9 cellular contexts compared by ENCODE assay signal in the genomic region with DNA sequence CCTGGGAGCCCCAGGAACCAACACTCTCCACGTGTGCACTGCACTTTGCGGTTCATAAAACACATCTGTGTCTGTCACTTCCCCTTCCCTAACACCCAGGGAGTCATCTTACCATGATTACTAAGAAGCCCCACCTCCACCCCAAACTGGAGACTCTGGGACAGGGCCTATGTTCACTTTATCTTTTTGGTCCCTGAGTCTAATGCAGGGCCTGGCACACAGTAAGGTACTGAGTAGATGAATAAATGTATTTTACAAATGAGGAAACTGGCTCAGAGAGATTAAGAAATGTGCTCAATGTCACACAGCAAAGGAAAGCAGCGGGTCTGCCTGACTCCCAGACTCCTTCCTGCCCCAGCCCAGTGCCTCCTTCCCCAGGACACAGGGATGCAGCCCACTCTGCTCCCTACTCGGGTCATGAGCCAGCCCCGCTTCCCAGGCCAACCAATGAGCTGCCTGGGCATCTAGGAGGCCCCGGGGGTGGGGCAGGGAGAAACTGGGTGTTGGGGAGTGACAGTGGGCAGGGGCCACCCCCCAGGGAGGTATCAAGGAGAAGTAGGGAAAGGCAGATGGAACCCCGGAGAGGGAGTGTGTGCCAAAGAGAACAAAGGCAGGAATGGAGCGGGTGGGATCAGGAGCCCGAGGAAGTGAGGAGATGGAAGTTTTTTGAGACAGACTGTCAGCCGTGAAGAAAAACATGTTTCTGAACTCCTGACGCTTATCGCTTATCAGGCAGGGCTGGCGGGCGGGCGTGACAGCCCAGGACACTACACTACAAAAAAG. TPM values are rescaled to one million over a fixed set of nuclear protein-coding genes. Genes with fewer than 3 reads are reported as not detected.
DNase-seq lines count a peak whose midpoint lies in the region; ATAC-seq, FAIRE-seq and TF ChIP-seq lines count a peak whose summit lies in the region.
"Had no signal": no experiment of that assay in that cellular context is flagged by ENCODE, and none has a peak within 500 bp of the region (broad histone marks: within the 10 kb centered on the region; RNA-seq: fewer than 3 reads in every experiment).

No MANE protein-coding gene starts in this region.

- no peaks in the 10 kb centered on the region for H3K36me3 Mint-ChIP-seq in naive B cell

- no peak overlapping the region for H3K4me2 ChIP-seq in H1 (ENCODE audit: insufficient read depth in 1 of 2, low read depth in 2 of 2, low read length in 2 of 2)

- H3K4ac ChIP-seq in H1 (replicated peaks; ENCODE audit: insufficient read length, low read depth, low read length): no peak overlapping the region

- peaks cover 0 to 3% of the 10 kb centered on the region in 2 experiments for H4K20me1 ChIP-seq in H1 (replicated peaks in 1 of 2; ENCODE audit: control insufficient read depth in 1 of 2, insufficient read depth in 2 of 2, low read length in 2 of 2)

- 82% methylated on average over 14 of the region's 15 CpGs; no CpG with 5 or more reads in 1 of the 2 experiments for WGBS in H1 (ENCODE audit: extremely low coverage in 1 of 2, insufficient coverage in 1 of 2, insufficient read length in 1 of 2, insufficient replicate concordance in 2 of 2, low coverage in 1 of 2, low lambda C conversion rate in 2 of 2, missing lambda C conversion rate in 1 of 2), 2 experiments

- peaks cover 0 to 16% (median 12%) of the 10 kb centered on the region in 3 donors for H3K4me1 Mint-ChIP-seq in naive B cell

- no peak overlapping the region for H4K91ac ChIP-seq in H1 (replicated peaks; ENCODE audit: insufficient read length, low read length)

- no peaks in the 10 kb centered on the region for H3K9me3 Mint-ChIP-seq in naive B cell

- H2BK12ac ChIP-seq in H1 (ENCODE audit: low read depth, low read length): peak overlapping the region; percentile 44; the same call in 1 of the 2 replicates

- H3K23me2 ChIP-seq in H1 (ENCODE audit: low read depth, low read length): no peaks in the 10 kb centered on the region

- CTCF ChIA-PET in H1 (lab: Charles Lee; ENCODE audit: partially characterized antibody): interaction anchor here (1.6 to 5.4 kb wide), 3 partner anchors 13 to 22 kb away, joined by 6 to 43 read pairs (median 9); no protein-coding TSS in a partner anchor

- no peaks in the 10 kb centered on the region for H3K27me3 ChIP-seq in H1 (replicated peaks in 1 of 4; ENCODE audit: control insufficient read depth in 3 of 4, extremely low read depth in 1 of 4, insufficient read depth in 3 of 4, low read length in 3 of 4)

- no peak overlapping the region for H3K14ac ChIP-seq in H1 (ENCODE audit: insufficient read length)

- peaks cover 3% of the 10 kb centered on the region for H3K79me1 ChIP-seq in H1 (ENCODE audit: low read depth, low read length)

- no peak overlapping the region for H3K23ac ChIP-seq in H1 (ENCODE audit: insufficient read length)

- no peak for TF ChIP-seq EP300 in H1 (IDR thresholded peaks at IDR 0.05; ENCODE audit: borderline replicate concordance in 1 of 2, low read depth in 2 of 2, low read length in 2 of 2)

- H2AK5ac ChIP-seq in H1 (ENCODE audit: low read depth, low read length): peak overlapping the region; percentile 75; the same call in 1 of the 2 replicates

- H4K8ac ChIP-seq in H1 (ENCODE audit: extremely low read depth, insufficient read depth, low read length): no peak overlapping the region

- H3K27me3 Mint-ChIP-seq in naive B cell: peaks cover 0 to 39% (median 22%) of the 10 kb centered on the region in 3 donors

- H2AFZ ChIP-seq in H1 (ENCODE audit: low read length): no peak overlapping the region

- no peak overlapping the region for H3K4me3 ChIP-seq in H1 (ENCODE audit: extremely low read depth in 1 of 4, insufficient read depth in 2 of 4, low read depth in 3 of 4, low read length in 4 of 4)

- TF ChIP-seq POLR2A in H1 (IDR thresholded peaks at IDR 0.05; ENCODE audit: control extremely low read depth in 1 of 2, low read depth in 2 of 2, low read length in 2 of 2): no peak

- no peak overlapping the region for H3K27ac ChIP-seq in H1 (ENCODE audit: low read depth, low read length)

- TF ChIP-seq RAD21 in H1 (IDR thresholded peaks at IDR 0.05 in 1 of 2, conservative IDR thresholded peaks at IDR 0.05 in 1 of 2; ENCODE audit: low read depth in 2 of 2, low read length in 2 of 2): no peak

- no peak overlapping the region for H3K9ac ChIP-seq in H1 (replicated peaks in 1 of 4; ENCODE audit: extremely low read depth in 1 of 4, low read depth in 3 of 4, low read length in 3 of 4)

- TF ChIP-seq CTCF in H1 (IDR thresholded peaks at IDR 0.05; ENCODE audit: control extremely low read depth in 1 of 3, insufficient read depth in 1 of 3, low read depth in 1 of 3, low read length in 3 of 3): no peak
- no peak for TF ChIP-seq CTCF in GM13977 (IDR thresholded peaks at IDR 0.05; ENCODE audit: extremely low read depth, insufficient read depth, missing control alignments)

- peak; percentile 48 to 71 for ATAC-seq in naive B cell (ENCODE audit: low read depth in 2 of 2)

- no peak overlapping the region for H2BK20ac ChIP-seq in H1 (ENCODE audit: low read length)

- H3K27ac Mint-ChIP-seq in naive B cell: peak overlapping the region in 1 of 6 donors; percentile 76

- no peak overlapping the region for H2BK120ac ChIP-seq in H1 (replicated peaks; ENCODE audit: low read depth, low read length)

- H3K79me2 ChIP-seq in H1 (ENCODE audit: control insufficient read depth in 1 of 2, insufficient read depth in 2 of 2, low read length in 2 of 2): peaks cover 0 to 32% of the 10 kb centered on the region in 2 experiments; a peak in 1 of 4 replicates

- peaks cover 9 to 25% (median 13%) of the 10 kb centered on the region in 4 experiments for H3K4me1 ChIP-seq in H1 (replicated peaks in 1 of 4; ENCODE audit: control insufficient read depth in 3 of 4, insufficient read depth in 4 of 4, low read length in 3 of 4)

- in situ Hi-C loops in GM13977 (cut with MboI; ENCODE audit: low pct_unique_long_range_greater_than_20kb, low sequenced_read_pairs, unreplicated experiment): no loop called here

- H3K56ac ChIP-seq in H1 (replicated peaks; ENCODE audit: insufficient read length, low read depth, low read length): no peak overlapping the region

- H2BK5ac ChIP-seq in H1 (ENCODE audit: low read depth, low read length): no peak overlapping the region

- DNase-seq in Daoy (ENCODE audit: low read depth) (peak; percentile 69), NAMALWA (ENCODE audit: low spot score) (peak; percentile 29), H1 (ENCODE audit: low read depth in 1 of 2, low spot score in 2 of 2) (no peak), naive B cell (no peak), DMS114 treated with DMSO at 0.1 percent for 48 hours (lab: John Stamatoyannopoulos, UW; ENCODE audit: unreplicated experiment) (no peak), GM13977 (ENCODE audit: low spot score) (no peak), HuH-7.5 (ENCODE audit: low spot score) (no peak), pons (ENCODE audit: low spot score) (no peak)
- DNase-seq: hypothalamus had no signal

- no peak overlapping the region for H3K18ac ChIP-seq in H1 (ENCODE audit: extremely low read depth, low read length)

- POLR2A ChIA-PET in H1 (lab: Charles Lee; ENCODE audit: partially characterized antibody): interaction anchor here (0.7 to 2.9 kb wide), 5 partner anchors 9 to 21 kb away, joined by 3 to 8 read pairs (median 4); no protein-coding TSS in a partner anchor

- H3K4me3 Mint-ChIP-seq in naive B cell: peak overlapping the region in 1 of 8 donors; percentile 41

- no peaks in the 10 kb centered on the region for H3K36me3 ChIP-seq in H1 (ENCODE audit: control insufficient read depth in 2 of 4, insufficient read depth in 4 of 4, low read length in 3 of 4)

- no peak for FAIRE-seq in H1 (lab: Jason Lieb, UNC)

- no peaks in the 10 kb centered on the region for H3K9me3 ChIP-seq in H1 (ENCODE audit: insufficient read depth in 2 of 2, low read depth in 1 of 2, low read length in 1 of 2)

- no peak overlapping the region for H4K5ac ChIP-seq in H1 (ENCODE audit: insufficient read length, low read depth, low read length)

- no peak overlapping the region for H2BK15ac ChIP-seq in H1 (ENCODE audit: low read length)

TF ChIP-seq in H1, 55 proteins besides CTCF, POLR2A, EP300 and RAD21:
- TF ChIP-seq, protein P1, sequence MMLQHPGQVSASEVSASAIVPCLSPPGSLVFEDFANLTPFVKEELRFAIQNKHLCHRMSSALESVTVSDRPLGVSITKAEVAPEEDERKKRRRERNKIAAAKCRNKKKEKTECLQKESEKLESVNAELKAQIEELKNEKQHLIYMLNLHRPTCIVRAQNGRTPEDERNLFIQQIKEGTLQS (IDR thresholded peaks at IDR 0.05; ENCODE audit: insufficient read depth, low read depth, low read length): no peak
- TF ChIP-seq SAP30 (IDR thresholded peaks at IDR 0.05; ENCODE audit: insufficient read depth, insufficient replicate concordance, low read length): no peak
TF ChIP-seq in H1: peak in this region for 0.

RNA-seq across cellular contexts. Expression of a gene that starts 30.5 kb away (rescaled TPM):
- 27.0 and 27.4 TPM in 2 replicates for total RNA-seq in Daoy (2014; rRNA removed; shearing (Covaris generic))
- 12.6 and 13.7 TPM in 2 replicates for total RNA-seq in H1 (2021; fragmentation: NEBNext Ultra II Directional; extraction: Animal tissue kit (Norgen Biotek cat#: 25700))
- polyA plus RNA-seq in H1 (2011; rRNA removed) (4.1 and 7.1 TPM in 2 replicates), naive B cell (ENCODE audit: low read depth in 6 of 6) (under 1 TPM; 0.17 to 0.55 (median 0.27) TPM)
- 7.7 TPM for polyA plus RNA-seq in H1 (2011; cell fraction: cytosol; rRNA removed)
- polyA plus RNA-seq in H1 (2011; cell fraction: nucleus; rRNA removed): 8.0 TPM
- 5.9 to 8.4 TPM (median 7.6 TPM) in 4 replicates for polyA plus RNA-seq in H1 (2012, experiment 1 of 2)
- polyA plus RNA-seq in H1 (2012, experiment 2 of 2): 6.2 TPM
- 4.7 TPM for polyA plus RNA-seq in H1 (2013, experiment 1 of 2)
- 5.2 TPM for polyA plus RNA-seq in H1 (2013, experiment 2 of 2)
- polyA minus RNA-seq in H1 (2011; rRNA and poly(A)+ RNA removed): 3.8 and 6.1 TPM in 2 replicates
- 9.8 TPM for polyA minus RNA-seq in H1 (2011; cell fraction: cytosol; rRNA and poly(A)+ RNA removed)
- 12.9 TPM for polyA minus RNA-seq in H1 (2011; cell fraction: nucleus; rRNA and poly(A)+ RNA removed)

Comparison
In these comparisons a context has a peak if more than half of its experiments do, and no peak if none do; other contexts are left out.
1. DNase-seq: peak in Daoy (single experiment) and NAMALWA (single experiment); none in H1 (0 of 2), naive B cell (single experiment), DMS114 treated with DMSO at 0.1 percent for 48 hours (single experiment), GM13977 (single experiment), HuH-7.5 (single experiment) and pons (single experiment).